ENCODE assay signal across 1 cellular context in the genomic region with DNA sequence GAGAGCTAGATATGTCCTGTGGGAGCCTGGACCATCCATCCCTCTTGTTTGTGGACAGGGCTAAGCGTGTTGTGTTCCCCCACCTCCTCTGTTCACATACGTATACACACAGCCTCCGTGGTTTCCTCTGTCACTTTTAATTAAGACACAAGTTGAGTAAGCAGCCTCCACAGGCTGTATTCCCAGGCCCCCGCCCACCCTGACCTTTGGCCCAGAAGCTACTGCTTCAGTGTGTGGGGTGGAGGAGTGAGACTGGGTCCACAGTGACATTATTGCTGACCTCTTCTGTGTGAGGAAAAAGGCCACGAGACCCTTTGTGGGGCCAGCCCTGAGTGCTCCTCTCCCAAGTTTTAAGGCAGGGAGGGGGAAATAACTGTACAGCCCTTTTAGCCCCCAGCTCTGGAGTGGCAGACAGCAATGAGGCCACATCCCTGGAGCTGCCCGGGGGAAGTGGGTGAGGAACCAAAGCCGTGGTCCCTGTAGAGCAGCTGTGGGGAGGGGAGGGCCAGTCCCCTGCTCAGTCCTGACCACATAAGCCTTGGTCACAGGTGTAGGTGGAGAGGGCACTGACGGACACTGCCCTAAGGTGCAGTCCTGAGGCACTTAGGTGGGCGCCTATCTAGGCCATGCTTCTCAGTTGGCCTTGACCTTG.
TF ChIP-seq lines count a peak whose summit lies in the region.

No MANE protein-coding gene starts in this region.

TF ChIP-seq in HCT116, 20 proteins besides CTCF, POLR2A, EP300 and RAD21 (continued from another document):
- no peak for TF ChIP-seq TCF7L2 (IDR thresholded peaks at IDR 0.05; ENCODE audit: borderline replicate concordance, extremely low read depth, insufficient read depth, insufficient read length)
- no peak for TF ChIP-seq SIN3A (IDR thresholded peaks at IDR 0.05; ENCODE audit: low read depth)
- no peak for TF ChIP-seq JUND (IDR thresholded peaks at IDR 0.05)
- TF ChIP-seq SP1 (IDR thresholded peaks at IDR 0.05; ENCODE audit: low read depth) = no peak
- TF ChIP-seq EGR1 (IDR thresholded peaks at IDR 0.05; ENCODE audit: low read depth) = no peak
- no peak for TF ChIP-seq CBX3 (IDR thresholded peaks at IDR 0.05; ENCODE audit: low read depth)
